Comparison of ENCODE assay signal across 1 cellular context in genomic region chr16:30893744-30894539, GRCh38.
TF ChIP-seq lines count a peak whose summit lies in the region.

TSS of gene BCL7C (minus strand) at chr16:30894077. CDS start at chr16:30893944, 133 bp downstream.

TF ChIP-seq in HepG2, 621 proteins besides CTCF, POLR2A, EP300 and RAD21 (continued from another document and continues in another):
- TF ChIP-seq, protein P1, sequence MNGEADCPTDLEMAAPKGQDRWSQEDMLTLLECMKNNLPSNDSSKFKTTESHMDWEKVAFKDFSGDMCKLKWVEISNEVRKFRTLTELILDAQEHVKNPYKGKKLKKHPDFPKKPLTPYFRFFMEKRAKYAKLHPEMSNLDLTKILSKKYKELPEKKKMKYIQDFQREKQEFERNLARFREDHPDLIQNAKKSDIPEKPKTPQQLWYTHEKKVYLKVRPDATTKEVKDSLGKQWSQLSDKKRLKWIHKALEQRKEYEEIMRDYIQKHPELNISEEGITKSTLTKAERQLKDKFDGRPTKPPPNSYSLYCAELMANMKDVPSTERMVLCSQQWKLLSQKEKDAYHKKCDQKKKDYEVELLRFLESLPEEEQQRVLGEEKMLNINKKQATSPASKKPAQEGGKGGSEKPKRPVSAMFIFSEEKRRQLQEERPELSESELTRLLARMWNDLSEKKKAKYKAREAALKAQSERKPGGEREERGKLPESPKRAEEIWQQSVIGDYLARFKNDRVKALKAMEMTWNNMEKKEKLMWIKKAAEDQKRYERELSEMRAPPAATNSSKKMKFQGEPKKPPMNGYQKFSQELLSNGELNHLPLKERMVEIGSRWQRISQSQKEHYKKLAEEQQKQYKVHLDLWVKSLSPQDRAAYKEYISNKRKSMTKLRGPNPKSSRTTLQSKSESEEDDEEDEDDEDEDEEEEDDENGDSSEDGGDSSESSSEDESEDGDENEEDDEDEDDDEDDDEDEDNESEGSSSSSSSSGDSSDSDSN (CRISPR knock-in tag; IDR thresholded peaks at IDR 0.05) = peak; percentile 77; the same call in 1 of the 2 replicates
- TF ChIP-seq, protein P2, sequence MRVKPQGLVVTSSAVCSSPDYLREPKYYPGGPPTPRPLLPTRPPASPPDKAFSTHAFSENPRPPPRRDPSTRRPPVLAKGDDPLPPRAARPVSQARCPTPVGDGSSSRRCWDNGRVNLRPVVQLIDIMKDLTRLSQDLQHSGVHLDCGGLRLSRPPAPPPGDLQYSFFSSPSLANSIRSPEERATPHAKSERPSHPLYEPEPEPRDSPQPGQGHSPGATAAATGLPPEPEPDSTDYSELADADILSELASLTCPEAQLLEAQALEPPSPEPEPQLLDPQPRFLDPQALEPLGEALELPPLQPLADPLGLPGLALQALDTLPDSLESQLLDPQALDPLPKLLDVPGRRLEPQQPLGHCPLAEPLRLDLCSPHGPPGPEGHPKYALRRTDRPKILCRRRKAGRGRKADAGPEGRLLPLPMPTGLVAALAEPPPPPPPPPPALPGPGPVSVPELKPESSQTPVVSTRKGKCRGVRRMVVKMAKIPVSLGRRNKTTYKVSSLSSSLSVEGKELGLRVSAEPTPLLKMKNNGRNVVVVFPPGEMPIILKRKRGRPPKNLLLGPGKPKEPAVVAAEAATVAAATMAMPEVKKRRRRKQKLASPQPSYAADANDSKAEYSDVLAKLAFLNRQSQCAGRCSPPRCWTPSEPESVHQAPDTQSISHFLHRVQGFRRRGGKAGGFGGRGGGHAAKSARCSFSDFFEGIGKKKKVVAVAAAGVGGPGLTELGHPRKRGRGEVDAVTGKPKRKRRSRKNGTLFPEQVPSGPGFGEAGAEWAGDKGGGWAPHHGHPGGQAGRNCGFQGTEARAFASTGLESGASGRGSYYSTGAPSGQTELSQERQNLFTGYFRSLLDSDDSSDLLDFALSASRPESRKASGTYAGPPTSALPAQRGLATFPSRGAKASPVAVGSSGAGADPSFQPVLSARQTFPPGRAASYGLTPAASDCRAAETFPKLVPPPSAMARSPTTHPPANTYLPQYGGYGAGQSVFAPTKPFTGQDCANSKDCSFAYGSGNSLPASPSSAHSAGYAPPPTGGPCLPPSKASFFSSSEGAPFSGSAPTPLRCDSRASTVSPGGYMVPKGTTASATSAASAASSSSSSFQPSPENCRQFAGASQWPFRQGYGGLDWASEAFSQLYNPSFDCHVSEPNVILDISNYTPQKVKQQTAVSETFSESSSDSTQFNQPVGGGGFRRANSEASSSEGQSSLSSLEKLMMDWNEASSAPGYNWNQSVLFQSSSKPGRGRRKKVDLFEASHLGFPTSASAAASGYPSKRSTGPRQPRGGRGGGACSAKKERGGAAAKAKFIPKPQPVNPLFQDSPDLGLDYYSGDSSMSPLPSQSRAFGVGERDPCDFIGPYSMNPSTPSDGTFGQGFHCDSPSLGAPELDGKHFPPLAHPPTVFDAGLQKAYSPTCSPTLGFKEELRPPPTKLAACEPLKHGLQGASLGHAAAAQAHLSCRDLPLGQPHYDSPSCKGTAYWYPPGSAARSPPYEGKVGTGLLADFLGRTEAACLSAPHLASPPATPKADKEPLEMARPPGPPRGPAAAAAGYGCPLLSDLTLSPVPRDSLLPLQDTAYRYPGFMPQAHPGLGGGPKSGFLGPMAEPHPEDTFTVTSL (CRISPR knock-in tag; IDR thresholded peaks at IDR 0.05; ENCODE audit: borderline replicate concordance) = no peak; the same call in 1 of the 2 replicates
- peak; percentile 81 for TF ChIP-seq MAZ (IDR thresholded peaks at IDR 0.05; ENCODE audit: borderline replicate concordance, low read depth, low read length)
- peak; percentile 94 for TF ChIP-seq MAZ (CRISPR knock-in tag; IDR thresholded peaks at IDR 0.05; ENCODE audit: low read depth)
- TF ChIP-seq TSC22D2 (CRISPR knock-in tag; IDR thresholded peaks at IDR 0.05; ENCODE audit: borderline replicate concordance) = peak; percentile 93; the same call in 1 of the 2 replicates
- peak; percentile 88 for TF ChIP-seq ZNF678 (CRISPR knock-in tag; IDR thresholded peaks at IDR 0.05)
- TF ChIP-seq, protein P3, sequence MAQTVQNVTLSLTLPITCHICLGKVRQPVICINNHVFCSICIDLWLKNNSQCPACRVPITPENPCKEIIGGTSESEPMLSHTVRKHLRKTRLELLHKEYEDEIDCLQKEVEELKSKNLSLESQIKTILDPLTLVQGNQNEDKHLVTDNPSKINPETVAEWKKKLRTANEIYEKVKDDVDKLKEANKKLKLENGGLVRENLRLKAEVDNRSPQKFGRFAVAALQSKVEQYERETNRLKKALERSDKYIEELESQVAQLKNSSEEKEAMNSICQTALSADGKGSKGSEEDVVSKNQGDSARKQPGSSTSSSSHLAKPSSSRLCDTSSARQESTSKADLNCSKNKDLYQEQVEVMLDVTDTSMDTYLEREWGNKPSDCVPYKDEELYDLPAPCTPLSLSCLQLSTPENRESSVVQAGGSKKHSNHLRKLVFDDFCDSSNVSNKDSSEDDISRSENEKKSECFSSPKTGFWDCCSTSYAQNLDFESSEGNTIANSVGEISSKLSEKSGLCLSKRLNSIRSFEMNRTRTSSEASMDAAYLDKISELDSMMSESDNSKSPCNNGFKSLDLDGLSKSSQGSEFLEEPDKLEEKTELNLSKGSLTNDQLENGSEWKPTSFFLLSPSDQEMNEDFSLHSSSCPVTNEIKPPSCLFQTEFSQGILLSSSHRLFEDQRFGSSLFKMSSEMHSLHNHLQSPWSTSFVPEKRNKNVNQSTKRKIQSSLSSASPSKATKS (CRISPR knock-in tag; IDR thresholded peaks at IDR 0.05) = no peak
- TF ChIP-seq TGIF2 (CRISPR knock-in tag; IDR thresholded peaks at IDR 0.05) = peak; percentile 82; the same call in 1 of the 2 replicates
- 0 out of 2 replicates have a peak, but pooled peaks have one; percentile 66 for TF ChIP-seq ZNF326 (CRISPR knock-in tag; IDR thresholded peaks at IDR 0.05; ENCODE audit: borderline replicate concordance)
- peak; percentile 58 for TF ChIP-seq SKI (IDR thresholded peaks at IDR 0.05; ENCODE audit: partially characterized antibody)
- peak; percentile 74; the same call in 1 of the 2 replicates for TF ChIP-seq HOXA5 (CRISPR knock-in tag; IDR thresholded peaks at IDR 0.05)
- TF ChIP-seq PHF21A (CRISPR knock-in tag; IDR thresholded peaks at IDR 0.05) = peak; percentile 60
- TF ChIP-seq ZC3H13 (CRISPR knock-in tag; IDR thresholded peaks at IDR 0.05) = peak; percentile 96
- no peak for TF ChIP-seq CENPBD1 (CRISPR knock-in tag; IDR thresholded peaks at IDR 0.05; ENCODE audit: borderline replicate concordance, low read depth)
- peak; percentile 98; the same call in 1 of the 2 replicates for TF ChIP-seq GPN1 (CRISPR knock-in tag; IDR thresholded peaks at IDR 0.05; ENCODE audit: borderline replicate concordance)
- TF ChIP-seq EHMT2 (IDR thresholded peaks at IDR 0.05; ENCODE audit: borderline replicate concordance, low read depth, low read length) = no peak
- TF ChIP-seq SATB2 (CRISPR knock-in tag; IDR thresholded peaks at IDR 0.05) = peak; percentile 97
- TF ChIP-seq FOXC1 (CRISPR knock-in tag; IDR thresholded peaks at IDR 0.05; ENCODE audit: borderline replicate concordance) = peak; percentile 97
- TF ChIP-seq NCOA2 (CRISPR knock-in tag; IDR thresholded peaks at IDR 0.05) = no peak
- peak; percentile 77; the same call in 1 of the 2 replicates for TF ChIP-seq ZHX2 (IDR thresholded peaks at IDR 0.05; ENCODE audit: low read depth)
- TF ChIP-seq ZHX2 (CRISPR knock-in tag; IDR thresholded peaks at IDR 0.05; ENCODE audit: borderline replicate concordance) = peak; percentile 98
- no peak for TF ChIP-seq RAD51 (IDR thresholded peaks at IDR 0.05; ENCODE audit: borderline replicate concordance)
- TF ChIP-seq ZNF780A (CRISPR knock-in tag; IDR thresholded peaks at IDR 0.05) = peak; percentile 77; the same call in 1 of the 2 replicates
- TF ChIP-seq THAP9 (CRISPR knock-in tag; IDR thresholded peaks at IDR 0.05; ENCODE audit: borderline replicate concordance) = peak; percentile 84; the same call in 1 of the 2 replicates
- TF ChIP-seq ZSCAN25 (CRISPR knock-in tag; IDR thresholded peaks at IDR 0.05) = peak; percentile 73; the same call in 1 of the 2 replicates
- TF ChIP-seq ZNF143 (CRISPR knock-in tag; IDR thresholded peaks at IDR 0.05) = peak; percentile 66
- peak; percentile 85 for TF ChIP-seq ZNF567 (CRISPR knock-in tag; IDR thresholded peaks at IDR 0.05; ENCODE audit: borderline replicate concordance)
- no peak; the same call in 1 of the 2 replicates for TF ChIP-seq ELF1 (CRISPR knock-in tag; IDR thresholded peaks at IDR 0.05)
- TF ChIP-seq STAT5B (CRISPR knock-in tag; IDR thresholded peaks at IDR 0.05) = peak; percentile 96; the same call in 1 of the 2 replicates
- TF ChIP-seq BRD4 (CRISPR knock-in tag; IDR thresholded peaks at IDR 0.05) = peak; percentile 92
- TF ChIP-seq RBAK (CRISPR knock-in tag; IDR thresholded peaks at IDR 0.05) = peak; percentile 37; the same call in 1 of the 2 replicates
- peak; percentile 96 for TF ChIP-seq ZNF547 (CRISPR knock-in tag; IDR thresholded peaks at IDR 0.05)
- TF ChIP-seq ZNF138 (CRISPR knock-in tag; IDR thresholded peaks at IDR 0.05; ENCODE audit: low read depth) = peak; percentile 92
- no peak for TF ChIP-seq ZNF879 (CRISPR knock-in tag; IDR thresholded peaks at IDR 0.05)
- peak; percentile 98 for TF ChIP-seq ZIK1 (CRISPR knock-in tag; IDR thresholded peaks at IDR 0.05; ENCODE audit: borderline replicate concordance, low read depth)
- TF ChIP-seq ZSCAN12 (CRISPR knock-in tag; IDR thresholded peaks at IDR 0.05) = no peak
- TF ChIP-seq ZNF777 (CRISPR knock-in tag; IDR thresholded peaks at IDR 0.05) = peak; percentile 63; the same call in 1 of the 2 replicates
- peak; percentile 63; the same call in 1 of the 2 replicates for TF ChIP-seq HMG20B (CRISPR knock-in tag; conservative IDR thresholded peaks at IDR 0.05)
- TF ChIP-seq ESRRA (CRISPR knock-in tag; IDR thresholded peaks at IDR 0.05; ENCODE audit: low read depth) = peak; percentile 81
